28 cellular contexts compared by ENCODE assay signal in the genomic region with DNA sequence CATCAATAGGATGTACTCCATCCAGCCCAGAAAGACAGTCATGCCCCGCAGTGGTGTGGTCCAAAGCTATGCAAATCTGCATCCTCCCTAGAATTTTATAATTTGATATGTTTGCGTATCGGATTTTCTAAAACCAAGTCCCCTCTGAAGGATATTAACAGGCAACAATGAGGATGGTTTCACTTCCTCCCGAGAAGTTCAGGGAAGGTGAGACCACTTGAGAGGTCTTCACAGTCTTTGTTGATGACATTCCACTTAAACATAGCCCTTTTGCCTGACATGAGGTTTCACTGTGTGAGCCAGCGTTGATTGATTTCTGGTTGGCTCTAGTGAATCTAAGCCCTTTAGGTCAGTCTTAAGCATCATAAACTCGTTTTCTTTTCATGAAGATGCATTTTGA.
"Had no signal": no experiment of that assay in that cellular context is flagged by ENCODE, and none has a peak within 500 bp of the region (broad histone marks: within the 10 kb centered on the region; RNA-seq: fewer than 3 reads in every experiment).

No MANE protein-coding gene starts in this region.

- DNase-seq: activated CD4-positive, alpha-beta memory T cell treated with anti-CD3 and anti-CD28 coated beads, Interleukin-2, amount 10 ng/mL, durations not matched to agents 7 days and 5 days; activated CD4-positive, alpha-beta T cell treated with anti-CD3 and anti-CD28 coated beads for 1 hour; activated CD4-positive, alpha-beta T cell treated with anti-CD3 and anti-CD28 coated beads for 36 hours; activated CD4-positive, alpha-beta T cell treated with anti-CD3 and anti-CD28 coated beads for 48 hours; activated CD4-positive, alpha-beta T cell treated with anti-CD3 and anti-CD28 coated beads, Interleukin-2, amount 10 ng/mL, durations not matched to agents 7 days and 5 days; activated CD4-positive, alpha-beta T cell treated with anti-CD3 and anti-CD28 coated beads, Interleukin-2, amount 50 U/mL, for 48 hours; activated CD4-positive, CD25-positive, alpha-beta regulatory T cell; activated CD8-positive, alpha-beta memory T cell treated with anti-CD3 and anti-CD28 coated beads for 24 hours; activated CD8-positive, alpha-beta memory T cell treated with anti-CD3 and anti-CD28 coated beads, Interleukin-2, amount 10 ng/mL, durations not matched to agents 7 days and 5 days; activated CD8-positive, alpha-beta memory T cell treated with anti-CD3 and anti-CD28 coated beads, Interleukin-2, amount 50 U/mL, for 48 hours; activated CD8-positive, alpha-beta T cell treated with anti-CD3 and anti-CD28 coated beads, Interleukin-2, amount 10 ng/mL, durations not matched to agents 7 days and 5 days; activated effector memory CD4-positive, alpha-beta T cell treated with anti-CD3 and anti-CD28 coated beads, Interleukin-2, amount 50 U/mL, for 16 hours; activated gamma-delta T cell treated with Interleukin-2 at 50 U/mL for 16 hours; activated naive CD4-positive, alpha-beta T cell; activated naive CD4-positive, alpha-beta T cell treated with anti-CD3 and anti-CD28 coated beads for 36 hours; activated naive CD4-positive, alpha-beta T cell treated with anti-CD3 and anti-CD28 coated beads, Interleukin-2, amount 50 U/mL, for 16 hours; activated naive CD8-positive, alpha-beta T cell treated with anti-CD3 and anti-CD28 coated beads for 36 hours; activated T-cell treated with anti-CD3 and anti-CD28 coated beads, Interleukin-2, amount 50 U/mL, for 24 hours; activated T-cell treated with anti-CD3 and anti-CD28 coated beads, Interleukin-2, amount 50 U/mL, for 48 hours; adrenal gland; amniotic stem cell; aorta; body of pancreas; brain microvascular endothelial cell; central memory CD4-positive, alpha-beta T cell; T-helper 2 cell; T-helper 9 cell; WERI-Rb-1 had no signal
